In genomic region chr6:41781302-41781711, GRCh38 we compare ENCODE assay signal across 8 cellular contexts. TPM values are rescaled to one million over a fixed set of nuclear protein-coding genes. Genes with fewer than 3 reads are reported as not detected.
DNase-seq lines count a peak whose midpoint lies in the region; ATAC-seq and TF ChIP-seq lines count a peak whose summit lies in the region.

No MANE protein-coding gene starts in this region.

- H3K9ac ChIP-seq in colonic mucosa (ENCODE audit: low read depth in 2 of 2, low read length in 2 of 2): peak overlapping the region in 1 of 2 donors; percentile 89

- H3K36me3 ChIP-seq in colonic mucosa (no peaks in the 10 kb centered on the region), mesodermal cell (ENCODE audit: control insufficient read depth, insufficient read depth, low read length) (peaks cover 16% of the 10 kb centered on the region), vagina (peaks cover 0 to 8% of the 10 kb centered on the region in 2 donors)

- ATAC-seq in stimulated activated naive CD8-positive, alpha-beta T cell treated with anti-CD3 and anti-CD28 coated beads, Interleukin-15, Interleukin-2, amounts not matched to agents 100 U/mL and 50 U/mL, for 24 hours: no peak

- H3K27me3 ChIP-seq in colonic mucosa: no peaks in the 10 kb centered on the region
- no peaks in the 10 kb centered on the region for H3K27me3 ChIP-seq in vagina

- no peaks in the 10 kb centered on the region for H3K9me3 ChIP-seq in colonic mucosa
- H3K9me3 ChIP-seq in mesodermal cell (ENCODE audit: control insufficient read depth, low read length): no peaks in the 10 kb centered on the region
- H3K9me3 ChIP-seq in vagina: no peaks in the 10 kb centered on the region

- peak overlapping the region; percentile 57 for H3K4me3 Mint-ChIP-seq in stimulated activated naive CD8-positive, alpha-beta T cell treated with anti-CD3 and anti-CD28 coated beads, Interleukin-15, Interleukin-2, amounts not matched to agents 100 ng/mL and 50 ng/mL, for 24 hours

- DNase-seq in stimulated activated naive CD8-positive, alpha-beta T cell treated with anti-CD3 and anti-CD28 coated beads, Interleukin-15, Interleukin-2, amounts not matched to agents 100 U/mL and 50 U/mL, for 24 hours: no peak
- DNase-seq in colonic mucosa (peak; percentile 75), vagina (ENCODE audit: extremely low spot score in 2 of 2) (no peak), NCI-H1417 (lab: John Stamatoyannopoulos, UW) (no peak), NCI-H526 (lab: John Stamatoyannopoulos, UW) (no peak)
- DNase-seq in stimulated activated CD4-positive, alpha-beta T cell treated with anti-CD3 and anti-CD28 coated beads, Interleukin-1b, Interleukin-23, amount 100 ng/mL, for 48 hours: no peak

- TF ChIP-seq POLR2A in vagina (IDR thresholded peaks at IDR 0.05): no peak

- TF ChIP-seq CTCF in colonic mucosa (IDR thresholded peaks at IDR 0.05): no peak
- no peak for TF ChIP-seq CTCF in vagina (IDR thresholded peaks at IDR 0.05)

- peak overlapping the region; percentile 80 for H3K27ac ChIP-seq in colonic mucosa
- H3K27ac ChIP-seq in mesodermal cell (ENCODE audit: low read depth, low read length, severe bottlenecking): no peak overlapping the region
- H3K27ac ChIP-seq in vagina: peak overlapping the region; percentile 94

- H3K27ac Mint-ChIP-seq in stimulated activated naive CD8-positive, alpha-beta T cell treated with anti-CD3 and anti-CD28 coated beads, Interleukin-15, Interleukin-2, amounts not matched to agents 100 ng/mL and 50 ng/mL, for 24 hours: peak overlapping the region; percentile 12

- H3K4me1 ChIP-seq in colonic mucosa (peaks cover 14% of the 10 kb centered on the region), mesodermal cell (ENCODE audit: control insufficient read depth, insufficient read depth, low read length, poor library complexity, severe bottlenecking) (peaks cover 12% of the 10 kb centered on the region), vagina (peaks cover 49% of the 10 kb centered on the region)

- H3K4me1 Mint-ChIP-seq in stimulated activated naive CD8-positive, alpha-beta T cell treated with anti-CD3 and anti-CD28 coated beads, Interleukin-15, Interleukin-2, amounts not matched to agents 100 ng/mL and 50 ng/mL, for 24 hours (ENCODE audit: low read depth): peaks cover 25% of the 10 kb centered on the region

- H3K36me3 Mint-ChIP-seq in stimulated activated naive CD8-positive, alpha-beta T cell treated with anti-CD3 and anti-CD28 coated beads, Interleukin-15, Interleukin-2, amounts not matched to agents 100 ng/mL and 50 ng/mL, for 24 hours (ENCODE audit: low read depth): no peaks in the 10 kb centered on the region

- H3K27me3 Mint-ChIP-seq in stimulated activated naive CD8-positive, alpha-beta T cell treated with anti-CD3 and anti-CD28 coated beads, Interleukin-15, Interleukin-2, amounts not matched to agents 100 ng/mL and 50 ng/mL, for 24 hours: peaks cover 4% of the 10 kb centered on the region

- no peaks in the 10 kb centered on the region for H3K9me3 Mint-ChIP-seq in stimulated activated naive CD8-positive, alpha-beta T cell treated with anti-CD3 and anti-CD28 coated beads, Interleukin-15, Interleukin-2, amounts not matched to agents 100 ng/mL and 50 ng/mL, for 24 hours

- 83% methylated on average over 1 of the region's 3 CpGs; no CpG with 5 or more reads in 1 of the 2 experiments for WGBS in mesodermal cell (ENCODE audit: insufficient coverage in 2 of 2), 2 experiments

- H3K4me3 ChIP-seq in colonic mucosa (peak overlapping the region; percentile 52), mesodermal cell (ENCODE audit: extremely low read depth, insufficient read depth, low read length, poor library complexity, severe bottlenecking) (peak overlapping the region; percentile 66), vagina (peak overlapping the region; percentile 83 to 89)

- intact Hi-C loops in colonic mucosa (cut with DNase I) (loop anchor here (2.0 kb wide), 1 partner anchor 263 kb away; no protein-coding TSS in a partner anchor), vagina (cut with DNase I) (loop anchor here (2.0 kb wide), 1 partner anchor 263 kb away; no protein-coding TSS in a partner anchor)

RNA-seq across cellular contexts. Expression of gene PRICKLE4, which starts 0.7 kb away (rescaled TPM):
- 1 to 10 TPM; 1.8 to 4.8 TPM for total RNA-seq in colonic mucosa
- polyA plus RNA-seq in mesodermal cell (2013, experiment 1 of 2): 0.74 TPM
- not detected for polyA plus RNA-seq in mesodermal cell (2013, experiment 2 of 2)
- total RNA-seq in vagina: 10.1 TPM

RNA-seq across cellular contexts. Expression of gene FRS3, which starts 1.6 kb away (rescaled TPM):
- total RNA-seq in colonic mucosa: 1 to 10 TPM; 2.7 to 3.4 TPM
- 10.3 TPM for polyA plus RNA-seq in mesodermal cell (2013, experiment 1 of 2)
- polyA plus RNA-seq in mesodermal cell (2013, experiment 2 of 2): 8.5 TPM
- 4.4 TPM for total RNA-seq in vagina

RNA-seq across cellular contexts. Expression of gene TOMM6, which starts 6.2 kb away (rescaled TPM):
- total RNA-seq in colonic mucosa (100 to 1,000 TPM; 109 to 200 TPM), vagina (105 TPM)
- polyA plus RNA-seq in mesodermal cell (2013, experiment 1 of 2): 320 TPM
- 278 TPM for polyA plus RNA-seq in mesodermal cell (2013, experiment 2 of 2)

RNA-seq across cellular contexts. Expression of gene PGC, which starts 34.1 kb away (rescaled TPM):
- total RNA-seq in colonic mucosa (1 to 10 TPM in 1 of 2 donors, not detected in 1; 1.7 TPM), vagina (3.4 TPM)
- not detected for polyA plus RNA-seq in mesodermal cell (2013, experiment 1 of 2)
- not detected for polyA plus RNA-seq in mesodermal cell (2013, experiment 2 of 2)

RNA-seq across cellular contexts. Expression of gene TFEB, which starts 45.9 kb away (rescaled TPM):
- total RNA-seq in colonic mucosa (10 to 100 TPM; 16.9 to 21.7 TPM), vagina (37.8 TPM)
- 3.4 TPM for polyA plus RNA-seq in mesodermal cell (2013, experiment 1 of 2)
- polyA plus RNA-seq in mesodermal cell (2013, experiment 2 of 2): 4.1 TPM
